ENCODE assay signal across 8 cellular contexts in the genomic region with DNA sequence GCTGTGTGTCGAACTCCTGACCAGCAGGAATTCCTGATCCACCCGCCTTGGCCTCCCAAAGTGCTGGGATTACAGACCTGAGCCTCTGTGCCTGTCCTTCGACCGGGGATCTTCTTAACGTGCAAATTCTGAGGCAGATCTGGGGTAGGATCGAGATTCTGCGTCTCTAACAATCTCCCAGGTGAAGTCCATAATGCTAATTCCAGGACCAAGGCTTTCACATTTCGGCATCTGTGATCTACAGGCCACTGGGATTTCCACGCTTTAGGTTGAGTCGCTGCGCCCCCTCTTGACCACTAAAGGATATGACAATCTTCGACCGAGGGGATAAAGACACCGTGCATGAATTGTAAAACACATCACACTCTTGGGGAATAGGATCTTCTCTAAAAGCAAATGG. TPM values are rescaled to one million over a fixed set of nuclear protein-coding genes. Genes with fewer than 3 reads are reported as not detected.
DNase-seq lines count a peak whose midpoint lies in the region; ATAC-seq, FAIRE-seq and TF ChIP-seq lines count a peak whose summit lies in the region.

No MANE protein-coding gene starts in this region.

- H2AFZ ChIP-seq in MM.1S (ENCODE audit: low read length) = peak overlapping the region; percentile 26; the same call in 1 of the 2 replicates
- H2AFZ ChIP-seq in neural progenitor cell (replicated peaks) = peak overlapping the region; percentile 78

- H3K9me3 Mint-ChIP-seq in activated T-helper 2 cell treated with anti-CD3 and anti-CD28 coated beads, Interferon-gamma antibody, Interleukin-2, Interleukin-4, amounts not matched to agents 10 μg/mL and 5 μg/mL and 100 μg/mL, durations not matched to agents 14 hours and 24 hours and 36 hours = no peaks in the 10 kb centered on the region
- no peaks in the 10 kb centered on the region for H3K9me3 Mint-ChIP-seq in neural progenitor cell

- TF ChIP-seq CTCF in MM.1S (IDR thresholded peaks at IDR 0.05; ENCODE audit: low read length) (peak; percentile 65), fibroblast of villous mesenchyme (IDR thresholded peaks at IDR 0.05; ENCODE audit: insufficient read depth, low read depth, low read length) (peak; percentile 87), neural progenitor cell (IDR thresholded peaks at IDR 0.05) (peak; percentile 91)

- H3K4me1 Mint-ChIP-seq in activated T-helper 2 cell treated with anti-CD3 and anti-CD28 coated beads, Interferon-gamma antibody, Interleukin-2, Interleukin-4, amounts not matched to agents 10 μg/mL and 5 μg/mL and 100 μg/mL, durations not matched to agents 14 hours and 24 hours and 36 hours (ENCODE audit: low read depth) = peaks cover 34% of the 10 kb centered on the region
- peaks cover 5% of the 10 kb centered on the region for H3K4me1 Mint-ChIP-seq in neural progenitor cell

- H3K9me3 ChIP-seq in MM.1S (replicated peaks; ENCODE audit: insufficient read depth, low read length) (no peaks in the 10 kb centered on the region), neural progenitor cell (ENCODE audit: low read depth) (no peaks in the 10 kb centered on the region)

- H3K36me3 ChIP-seq in MM.1S (replicated peaks; ENCODE audit: insufficient read depth, low read length) = no peaks in the 10 kb centered on the region
- H3K36me3 ChIP-seq in neural progenitor cell = no peaks in the 10 kb centered on the region

- H3K4me3 ChIP-seq in MM.1S (ENCODE audit: low read length) = no peak overlapping the region
- no peak overlapping the region for H3K4me3 ChIP-seq in fibroblast of villous mesenchyme (ENCODE audit: low read depth, low read length)
- H3K4me3 ChIP-seq in neural progenitor cell = no peak overlapping the region

- H3K27me3 Mint-ChIP-seq in activated T-helper 2 cell treated with anti-CD3 and anti-CD28 coated beads, Interferon-gamma antibody, Interleukin-2, Interleukin-4, amounts not matched to agents 10 μg/mL and 5 μg/mL and 100 μg/mL, durations not matched to agents 14 hours and 24 hours and 36 hours (ENCODE audit: low read depth) = no peaks in the 10 kb centered on the region
- peaks cover 2% of the 10 kb centered on the region for H3K27me3 Mint-ChIP-seq in neural progenitor cell (ENCODE audit: insufficient read depth, low read depth)

- H3K4me1 ChIP-seq in MM.1S (ENCODE audit: low read length) = no peaks in the 10 kb centered on the region
- peaks cover 4% of the 10 kb centered on the region for H3K4me1 ChIP-seq in neural progenitor cell

- H3K9ac ChIP-seq in MM.1S (ENCODE audit: low read length) (no peak overlapping the region), neural progenitor cell (no peak overlapping the region)

- intact Hi-C loops in activated T-helper 2 cell treated with anti-CD3 and anti-CD28 coated beads, Interferon-gamma antibody, Interleukin-2, Interleukin-4, amounts not matched to agents 10 μg/mL and 5 μg/mL and 100 μg/mL, durations not matched to agents 14 hours and 24 hours and 36 hours (cut with micrococcal nuclease) = loop anchor here (1.0 to 10.0 kb wide), 2 partner anchors 171 to 359 kb away; no protein-coding TSS in a partner anchor

- no peak overlapping the region for H3K27ac Mint-ChIP-seq in activated T-helper 2 cell treated with anti-CD3 and anti-CD28 coated beads, Interferon-gamma antibody, Interleukin-2, Interleukin-4, amounts not matched to agents 10 μg/mL and 5 μg/mL and 100 μg/mL, durations not matched to agents 14 hours and 24 hours and 36 hours
- H3K27ac Mint-ChIP-seq in neural progenitor cell = no peak overlapping the region

- ATAC-seq in HG03025 (IDR thresholded peaks at IDR 0.05; ENCODE audit: low FRiP score, unreplicated experiment) (no peak), HG03342 (IDR thresholded peaks at IDR 0.05; ENCODE audit: unreplicated experiment) (no peak)

- H3F3A ChIP-seq in MM.1S (ENCODE audit: insufficient read depth, low read length) = no peaks in the 10 kb centered on the region
- H3F3A ChIP-seq in neural progenitor cell (ENCODE audit: low read depth) = no peaks in the 10 kb centered on the region

- H3K4me3 Mint-ChIP-seq in activated T-helper 2 cell treated with anti-CD3 and anti-CD28 coated beads, Interferon-gamma antibody, Interleukin-2, Interleukin-4, amounts not matched to agents 10 μg/mL and 5 μg/mL and 100 μg/mL, durations not matched to agents 14 hours and 24 hours and 36 hours (ENCODE audit: low read depth) = no peak overlapping the region
- H3K4me3 Mint-ChIP-seq in neural progenitor cell = no peak overlapping the region

- no peaks in the 10 kb centered on the region for H3K27me3 ChIP-seq in MM.1S (replicated peaks; ENCODE audit: insufficient read depth, low read length)
- H3K27me3 ChIP-seq in neural progenitor cell = no peaks in the 10 kb centered on the region

- peak; percentile 74 for DNase-seq in EH (ENCODE audit: low read depth)
- peak; percentile 48 for DNase-seq in MM.1S
- DNase-seq in RCC 7860 (ENCODE audit: low spot score) = peak; percentile 32
- peak; percentile 46 for DNase-seq in activated T-helper 2 cell treated with anti-CD3 and anti-CD28 coated beads, Interferon-gamma antibody, Interleukin-2, Interleukin-4, amounts not matched to agents 10 μg/mL and 5 μg/mL and 100 μg/mL, durations not matched to agents 14 hours and 24 hours and 36 hours (ENCODE audit: low spot score)
- peak; percentile 80 for DNase-seq in fibroblast of villous mesenchyme (ENCODE audit: low read depth)
- DNase-seq in neural progenitor cell (ENCODE audit: low spot score) = peak; percentile 83

- H4K20me1 ChIP-seq in MM.1S (ENCODE audit: insufficient read depth, low read length) = no peaks in the 10 kb centered on the region
- H4K20me1 ChIP-seq in neural progenitor cell (ENCODE audit: low read depth) = no peaks in the 10 kb centered on the region

- no peak overlapping the region for H3K27ac ChIP-seq in MM.1S (ENCODE audit: low read length)
- H3K27ac ChIP-seq in neural progenitor cell = no peak overlapping the region

- FAIRE-seq in RCC 7860 (lab: Jason Lieb, UNC) = no peak

- no peaks in the 10 kb centered on the region for H3K79me2 ChIP-seq in MM.1S (ENCODE audit: low read length)
- no peaks in the 10 kb centered on the region for H3K79me2 ChIP-seq in neural progenitor cell (ENCODE audit: low read depth)

- H3K4me2 ChIP-seq in MM.1S (ENCODE audit: low read depth, low read length) (no peak overlapping the region), neural progenitor cell (no peak overlapping the region)

- no peaks in the 10 kb centered on the region for H3K36me3 Mint-ChIP-seq in activated T-helper 2 cell treated with anti-CD3 and anti-CD28 coated beads, Interferon-gamma antibody, Interleukin-2, Interleukin-4, amounts not matched to agents 10 μg/mL and 5 μg/mL and 100 μg/mL, durations not matched to agents 14 hours and 24 hours and 36 hours (ENCODE audit: low read depth)
- no peaks in the 10 kb centered on the region for H3K36me3 Mint-ChIP-seq in neural progenitor cell

- no peaks in the 10 kb centered on the region for H3K9me2 ChIP-seq in MM.1S (replicated peaks; ENCODE audit: insufficient read depth, low read length)

RNA-seq across cellular contexts. Expression of a gene that starts 24.8 kb away (rescaled TPM):
- total RNA-seq in activated T-helper 2 cell treated with anti-CD3 and anti-CD28 coated beads, Interferon-gamma antibody, Interleukin-2, Interleukin-4, amounts not matched to agents 10 μg/mL and 5 μg/mL and 100 μg/mL, durations not matched to agents 14 hours and 24 hours and 36 hours = 24.7 and 27.8 TPM in 2 replicates
- 108 and 122 TPM in 2 replicates for total RNA-seq in fibroblast of villous mesenchyme
- total RNA-seq in neural progenitor cell (ENCODE audit: low replicate concordance) = 32.9 and 98.6 TPM in 2 replicates

Comparison
In these comparisons a context has a peak if more than half of its experiments do, and no peak if none do; other contexts are left out.
1. DNase-seq: peak in every context shown above with its lines; median percentile 83 in neural progenitor cell; 80 in fibroblast of villous mesenchyme; 74 in EH; 48 in MM.1S; 46 in activated T-helper 2 cell treated with anti-CD3 and anti-CD28 coated beads, Interferon-gamma antibody, Interleukin-2, Interleukin-4, amounts not matched to agents 10 μg/mL and 5 μg/mL and 100 μg/mL, durations not matched to agents 14 hours and 24 hours and 36 hours; 32 in RCC 7860.